Comparison of ENCODE assay signal across 1 cellular context in the genomic region with DNA sequence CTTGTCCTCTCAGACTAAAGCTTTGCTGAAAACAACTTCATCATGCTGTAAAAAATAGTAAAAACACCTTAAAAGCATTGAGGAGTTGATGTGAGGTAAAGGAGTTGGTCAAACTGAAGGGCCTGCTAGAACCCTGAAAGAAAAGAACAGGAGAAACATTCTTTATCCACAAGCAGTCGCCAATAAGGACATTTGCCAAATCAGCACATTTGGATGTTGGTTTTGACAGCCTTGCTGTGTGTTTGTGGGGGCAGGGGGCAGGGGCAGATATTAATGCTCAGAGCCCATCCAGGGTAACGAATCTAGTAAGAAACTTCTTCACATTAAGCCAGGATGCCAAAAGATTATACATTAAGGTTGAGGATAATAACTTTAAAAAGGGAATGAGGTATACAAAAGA.
TF ChIP-seq lines count a peak whose summit lies in the region.

No MANE protein-coding gene starts in this region.

TF ChIP-seq in HepG2, 621 proteins besides CTCF, POLR2A, EP300 and RAD21 (continued from another document):
- TF ChIP-seq ZMYM2 (CRISPR knock-in tag; IDR thresholded peaks at IDR 0.05): no peak
